1 cellular context compared by ENCODE assay signal in the genomic region with DNA sequence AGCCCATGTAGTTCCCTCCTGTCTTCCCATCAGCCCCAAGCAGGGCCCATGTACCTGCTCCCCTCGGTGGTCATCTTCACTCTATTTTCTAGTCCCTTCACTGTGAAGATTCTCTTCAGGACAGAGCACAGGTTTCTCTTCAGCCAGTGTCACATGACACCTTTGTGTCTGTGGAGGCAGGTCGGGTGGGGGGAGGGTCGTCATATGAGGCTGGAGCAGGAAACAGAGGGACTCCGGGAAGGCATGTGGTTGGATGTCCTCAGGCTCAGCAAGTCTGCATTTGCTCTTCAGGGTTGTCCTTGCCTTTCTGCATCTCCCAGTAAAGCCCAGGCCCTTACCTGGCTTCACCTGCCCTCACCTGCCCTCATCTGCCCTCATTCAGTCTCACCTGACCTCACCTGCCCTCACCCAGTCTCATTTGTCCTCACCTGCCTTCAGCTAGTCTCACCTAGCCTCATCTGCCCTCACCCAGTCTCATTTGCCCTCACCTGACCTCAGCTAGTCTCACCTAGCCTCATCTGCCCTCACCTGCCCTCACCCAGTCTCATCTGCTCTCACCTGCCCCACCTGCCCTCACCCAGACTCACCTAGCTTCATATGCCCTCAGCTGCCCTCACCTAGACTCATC.
TF ChIP-seq lines count a peak whose summit lies in the region.

No MANE protein-coding gene starts in this region.

TF ChIP-seq in GM23338, 12 proteins besides CTCF, POLR2A, EP300 and RAD21 (continued from another document):
- TF ChIP-seq, protein P1, sequence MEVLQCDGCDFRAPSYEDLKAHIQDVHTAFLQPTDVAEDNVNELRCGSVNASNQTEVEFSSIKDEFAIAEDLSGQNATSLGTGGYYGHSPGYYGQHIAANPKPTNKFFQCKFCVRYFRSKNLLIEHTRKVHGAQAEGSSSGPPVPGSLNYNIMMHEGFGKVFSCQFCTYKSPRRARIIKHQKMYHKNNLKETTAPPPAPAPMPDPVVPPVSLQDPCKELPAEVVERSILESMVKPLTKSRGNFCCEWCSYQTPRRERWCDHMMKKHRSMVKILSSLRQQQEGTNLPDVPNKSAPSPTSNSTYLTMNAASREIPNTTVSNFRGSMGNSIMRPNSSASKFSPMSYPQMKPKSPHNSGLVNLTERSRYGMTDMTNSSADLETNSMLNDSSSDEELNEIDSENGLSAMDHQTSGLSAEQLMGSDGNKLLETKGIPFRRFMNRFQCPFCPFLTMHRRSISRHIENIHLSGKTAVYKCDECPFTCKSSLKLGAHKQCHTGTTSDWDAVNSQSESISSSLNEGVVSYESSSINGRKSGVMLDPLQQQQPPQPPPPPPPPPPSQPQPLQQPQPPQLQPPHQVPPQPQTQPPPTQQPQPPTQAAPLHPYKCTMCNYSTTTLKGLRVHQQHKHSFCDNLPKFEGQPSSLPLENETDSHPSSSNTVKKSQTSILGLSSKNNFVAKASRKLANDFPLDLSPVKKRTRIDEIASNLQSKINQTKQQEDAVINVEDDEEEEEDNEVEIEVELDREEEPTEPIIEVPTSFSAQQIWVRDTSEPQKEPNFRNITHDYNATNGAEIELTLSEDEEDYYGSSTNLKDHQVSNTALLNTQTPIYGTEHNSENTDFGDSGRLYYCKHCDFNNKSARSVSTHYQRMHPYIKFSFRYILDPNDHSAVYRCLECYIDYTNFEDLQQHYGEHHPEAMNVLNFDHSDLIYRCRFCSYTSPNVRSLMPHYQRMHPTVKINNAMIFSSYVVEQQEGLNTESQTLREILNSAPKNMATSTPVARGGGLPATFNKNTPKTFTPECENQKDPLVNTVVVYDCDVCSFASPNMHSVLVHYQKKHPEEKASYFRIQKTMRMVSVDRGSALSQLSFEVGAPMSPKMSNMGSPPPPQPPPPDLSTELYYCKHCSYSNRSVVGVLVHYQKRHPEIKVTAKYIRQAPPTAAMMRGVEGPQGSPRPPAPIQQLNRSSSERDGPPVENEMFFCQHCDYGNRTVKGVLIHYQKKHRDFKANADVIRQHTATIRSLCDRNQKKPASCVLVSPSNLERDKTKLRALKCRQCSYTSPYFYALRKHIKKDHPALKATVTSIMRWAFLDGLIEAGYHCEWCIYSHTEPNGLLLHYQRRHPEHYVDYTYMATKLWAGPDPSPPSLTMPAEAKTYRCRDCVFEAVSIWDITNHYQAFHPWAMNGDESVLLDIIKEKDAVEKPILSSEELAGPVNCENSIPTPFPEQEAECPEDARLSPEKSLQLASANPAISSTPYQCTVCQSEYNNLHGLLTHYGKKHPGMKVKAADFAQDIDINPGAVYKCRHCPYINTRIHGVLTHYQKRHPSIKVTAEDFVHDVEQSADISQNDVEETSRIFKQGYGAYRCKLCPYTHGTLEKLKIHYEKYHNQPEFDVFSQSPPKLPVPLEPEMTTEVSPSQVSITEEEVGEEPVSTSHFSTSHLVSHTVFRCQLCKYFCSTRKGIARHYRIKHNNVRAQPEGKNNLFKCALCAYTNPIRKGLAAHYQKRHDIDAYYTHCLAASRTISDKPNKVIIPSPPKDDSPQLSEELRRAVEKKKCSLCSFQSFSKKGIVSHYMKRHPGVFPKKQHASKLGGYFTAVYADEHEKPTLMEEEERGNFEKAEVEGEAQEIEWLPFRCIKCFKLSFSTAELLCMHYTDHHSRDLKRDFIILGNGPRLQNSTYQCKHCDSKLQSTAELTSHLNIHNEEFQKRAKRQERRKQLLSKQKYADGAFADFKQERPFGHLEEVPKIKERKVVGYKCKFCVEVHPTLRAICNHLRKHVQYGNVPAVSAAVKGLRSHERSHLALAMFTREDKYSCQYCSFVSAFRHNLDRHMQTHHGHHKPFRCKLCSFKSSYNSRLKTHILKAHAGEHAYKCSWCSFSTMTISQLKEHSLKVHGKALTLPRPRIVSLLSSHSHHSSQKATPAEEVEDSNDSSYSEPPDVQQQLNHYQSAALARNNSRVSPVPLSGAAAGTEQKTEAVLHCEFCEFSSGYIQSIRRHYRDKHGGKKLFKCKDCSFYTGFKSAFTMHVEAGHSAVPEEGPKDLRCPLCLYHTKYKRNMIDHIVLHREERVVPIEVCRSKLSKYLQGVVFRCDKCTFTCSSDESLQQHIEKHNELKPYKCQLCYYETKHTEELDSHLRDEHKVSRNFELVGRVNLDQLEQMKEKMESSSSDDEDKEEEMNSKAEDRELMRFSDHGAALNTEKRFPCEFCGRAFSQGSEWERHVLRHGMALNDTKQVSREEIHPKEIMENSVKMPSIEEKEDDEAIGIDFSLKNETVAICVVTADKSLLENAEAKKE (CRISPR knock-in tag; IDR thresholded peaks at IDR 0.05) = no peak
- no peak for TF ChIP-seq ETS1 (IDR thresholded peaks at IDR 0.05)
- TF ChIP-seq ZNF114 (CRISPR knock-in tag; IDR thresholded peaks at IDR 0.05) = no peak
- no peak for TF ChIP-seq JUNB (IDR thresholded peaks at IDR 0.05; ENCODE audit: unreplicated experiment)
- no peak for TF ChIP-seq ZNF331 (CRISPR knock-in tag; IDR thresholded peaks at IDR 0.05; ENCODE audit: low read depth)
- no peak for TF ChIP-seq EZH2phosphoT487 (IDR thresholded peaks at IDR 0.05; ENCODE audit: unreplicated experiment)
- TF ChIP-seq REST (IDR thresholded peaks at IDR 0.05; ENCODE audit: unreplicated experiment) = no peak
- no peak for TF ChIP-seq STAT1 (IDR thresholded peaks at IDR 0.05; ENCODE audit: unreplicated experiment)
- no peak for TF ChIP-seq CREB1 (CRISPR knock-in tag; IDR thresholded peaks at IDR 0.05; ENCODE audit: low read depth)
- no peak for TF ChIP-seq POLR2AphosphoS5 (IDR thresholded peaks at IDR 0.05; ENCODE audit: low read depth)
- TF ChIP-seq NANOG (IDR thresholded peaks at IDR 0.05; ENCODE audit: borderline replicate concordance) = no peak
